8 cellular contexts compared by ENCODE assay signal in the genomic region with DNA sequence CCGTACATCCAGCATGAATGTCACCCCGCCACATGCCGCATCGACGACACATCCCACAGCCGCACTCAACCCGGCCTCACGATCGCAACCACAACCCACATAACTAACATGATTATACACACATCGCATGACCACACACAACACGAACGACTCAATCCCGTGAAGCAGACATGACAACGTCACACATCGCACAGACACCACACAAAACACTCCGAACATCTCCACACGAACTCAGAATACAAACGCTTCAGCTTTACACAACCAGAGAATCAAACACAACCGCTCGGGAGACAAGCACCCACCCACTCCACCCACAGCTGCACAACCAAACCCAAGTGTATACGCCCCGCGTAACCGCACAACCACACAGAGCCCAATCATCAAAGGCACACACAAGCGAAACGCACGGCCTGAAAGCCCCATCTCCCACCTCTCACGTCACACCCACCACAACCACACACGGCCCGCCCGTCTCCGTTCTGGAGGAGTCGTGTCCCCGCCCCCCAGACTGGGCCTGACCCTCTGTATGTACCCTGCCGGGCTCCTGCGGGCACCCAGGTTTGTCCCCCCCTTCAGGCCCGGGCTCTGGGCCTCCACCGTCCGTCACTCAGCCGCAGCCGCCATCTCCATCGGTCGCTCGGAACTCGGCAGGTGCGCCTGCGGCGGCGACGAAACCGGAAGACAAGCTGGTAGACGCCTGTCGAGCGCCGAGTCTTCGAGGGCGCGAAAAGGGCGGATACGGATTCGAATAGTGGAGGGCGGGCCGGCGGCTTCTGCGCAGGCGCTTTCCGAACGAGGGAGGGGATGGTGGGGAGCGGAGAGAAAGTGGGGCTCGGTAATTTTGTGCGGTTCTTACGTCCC. TPM values are rescaled to one million over a fixed set of nuclear protein-coding genes. Genes with fewer than 3 reads are reported as not detected.
DNase-seq lines count a peak whose midpoint lies in the region; ATAC-seq and TF ChIP-seq lines count a peak whose summit lies in the region.

A gene (minus strand): TSS at position 646 of the 861 bp plus-strand sequence. CDS start 3,028 bp downstream, outside the sequence.

- DNase-seq in DMS153 (lab: John Stamatoyannopoulos, UW) (peak; percentile 67), IMR-90 (peak; percentile 92), PC-9 (peak; percentile 84 to 92), erythroblast (lab: John Stamatoyannopoulos, UW) (peak; percentile 96)
- DNase-seq in activated T-cell treated with anti-CD3 and anti-CD28 coated beads, Interleukin-2, amount 50 U/mL, for 24 hours: peak; percentile 96
- peak; percentile 80 to 89 for DNase-seq in stimulated activated CD8-positive, alpha-beta memory T cell treated with anti-CD3 and anti-CD28 coated beads, Interleukin-4, amount 100 ng/mL, for 4 hours (ENCODE audit: low read depth in 2 of 2, low spot score in 1 of 2)

- no peak within 1 kb of the TSS for H2BK20ac ChIP-seq in IMR-90 (ENCODE audit: low read depth, low read length)

- peak within 1 kb of the TSS; percentile 86 for H2BK5ac ChIP-seq in IMR-90 (ENCODE audit: low read depth, low read length, poor library complexity, severe bottlenecking)

- TF ChIP-seq RAD21 in IMR-90 (IDR thresholded peaks at IDR 0.05; ENCODE audit: low read length): no peak

- H3K14ac ChIP-seq in IMR-90 (replicated peaks; ENCODE audit: low read depth, low read length): peak within 1 kb of the TSS; percentile 99

- H3K23ac ChIP-seq in IMR-90 (ENCODE audit: low read depth, low read length): peak within 1 kb of the TSS; percentile 99

- peak within 1 kb of the TSS; percentile 86 for H3K27ac ChIP-seq in IMR-90 (ENCODE audit: insufficient read depth, low read length)
- H3K27ac ChIP-seq in PC-9: no peak within 1 kb of the TSS
- peak within 1 kb of the TSS; percentile 54 to 83 for H3K27ac ChIP-seq in mucosa of rectum (ENCODE audit: low read depth in 2 of 2, low read length in 2 of 2)

- in situ Hi-C loops in IMR-90 (cut with MboI; ENCODE audit: low sequenced_read_pairs): no loop called here

- H2AFZ ChIP-seq in IMR-90 (replicated peaks; ENCODE audit: low read length, poor library complexity) (peak within 1 kb of the TSS; percentile 94), PC-9 (peak within 1 kb of the TSS; percentile 95)

- peaks cover 30% of the 10 kb centered on the region for H3K4me1 Mint-ChIP-seq in activated T-cell treated with anti-CD3 and anti-CD28 coated beads, Interleukin-2, amount 50 U/mL, for 24 hours (ENCODE audit: low read depth)

- H3K4ac ChIP-seq in IMR-90 (ENCODE audit: low read depth, low read length): peak within 1 kb of the TSS; percentile 96

- H3K56ac ChIP-seq in IMR-90 (ENCODE audit: extremely low read depth, insufficient read depth, low read length): peak within 1 kb of the TSS; percentile 82

- peaks cover 17 to 28% of the 10 kb centered on the region in 2 experiments for H3K79me1 ChIP-seq in IMR-90 (ENCODE audit: low read depth in 1 of 2, low read length in 2 of 2)

- peak within 1 kb of the TSS; percentile 53 for H4K91ac ChIP-seq in IMR-90 (ENCODE audit: insufficient read depth, low read depth, low read length)

- H2BK15ac ChIP-seq in IMR-90 (ENCODE audit: low read depth, low read length): no peak within 1 kb of the TSS

- H4K5ac ChIP-seq in IMR-90 (ENCODE audit: low read depth, low read length): peak within 1 kb of the TSS; percentile 91

- TF ChIP-seq CTCF in IMR-90 (conservative IDR thresholded peaks at IDR 0.05; ENCODE audit: low read depth, low read length) (no peak), PC-9 (conservative IDR thresholded peaks at IDR 0.05) (no peak)

- 0% methylated on average over 40 of the region's 72 CpGs; no CpG with 5 or more reads in 1 of the 2 experiments for WGBS in IMR-90 (ENCODE audit: extremely low coverage in 2 of 2, insufficient read length in 1 of 2), 2 experiments

- H3K9me2 ChIP-seq in PC-9 (ENCODE audit: insufficient read depth): no peaks in the 10 kb centered on the region

- H2AK9ac ChIP-seq in IMR-90 (replicated peaks; ENCODE audit: low read depth, low read length, poor library complexity): peak within 1 kb of the TSS; percentile 96

- H3K4me3 ChIP-seq in IMR-90 (ENCODE audit: insufficient read depth, low read depth, low read length): peak within 1 kb of the TSS; percentile 85
- peak within 1 kb of the TSS; percentile 98 for H3K4me3 ChIP-seq in PC-9
- H3K4me3 ChIP-seq in mucosa of rectum (ENCODE audit: low read length in 2 of 2): peak within 1 kb of the TSS; percentile 78 to 98

- POLR2A ChIA-PET in IMR-90 (lab: Charles Lee; ENCODE audit: unreplicated experiment): interaction anchor here (0.6 to 0.7 kb wide), 2 partner anchors 304 to 709 kb away, joined by 3 read pairs; no protein-coding TSS in a partner anchor
- POLR2A ChIA-PET in PC-9 (lab: Charles Lee; ENCODE audit: unreplicated experiment): interaction anchor here (0.5 to 0.6 kb wide), 6 partner anchors 108 to 1441 kb away, joined by 3 to 8 read pairs (median 5); no protein-coding TSS in a partner anchor

- no peaks in the 10 kb centered on the region for H3K9me3 ChIP-seq in IMR-90 (ENCODE audit: control insufficient read depth, insufficient read depth, low read length)
- no peaks in the 10 kb centered on the region for H3K9me3 ChIP-seq in PC-9 (ENCODE audit: insufficient read depth, low read depth)
- no peaks in the 10 kb centered on the region for H3K9me3 ChIP-seq in mucosa of rectum (ENCODE audit: control insufficient read depth in 2 of 2, low read length in 2 of 2)

- BruUV-seq in IMR-90 (replicated peaks; lab: Mats Ljungman, UMichigan) (no TSS peak), PC-9 (replicated peaks; lab: Mats Ljungman, UMichigan) (no TSS peak)

- ATAC-seq in GM21529 (IDR thresholded peaks at IDR 0.05; ENCODE audit: unreplicated experiment): peak; percentile 81
- peak; percentile 93 for ATAC-seq in IMR-90 (ENCODE audit: low read depth)

- H3K9me1 ChIP-seq in IMR-90 (ENCODE audit: insufficient read depth, low read length): peaks cover 13% of the 10 kb centered on the region

- H2BK120ac ChIP-seq in IMR-90 (ENCODE audit: low read depth, low read length): peak within 1 kb of the TSS; percentile 61; the same call in 1 of the 2 replicates

- no peaks in the 10 kb centered on the region; the same call in 1 of the 2 replicates for H3F3A ChIP-seq in PC-9 (ENCODE audit: insufficient read depth, low read depth)

- H3K18ac ChIP-seq in IMR-90 (ENCODE audit: low read depth, low read length): peak within 1 kb of the TSS; percentile 84

- no peaks in the 10 kb centered on the region for H3K27me3 Mint-ChIP-seq in activated T-cell treated with anti-CD3 and anti-CD28 coated beads, Interleukin-2, amount 50 U/mL, for 24 hours

- peak within 1 kb of the TSS; percentile 95 for H3K27ac Mint-ChIP-seq in activated T-cell treated with anti-CD3 and anti-CD28 coated beads, Interleukin-2, amount 50 U/mL, for 24 hours

- CTCF ChIA-PET in IMR-90 (lab: Yijun Ruan, JAX): interaction anchor here (0.6 to 1.0 kb wide), 2 partner anchors 9 to 301 kb away, joined by 3 read pairs; no protein-coding TSS in a partner anchor
- CTCF ChIA-PET in PC-9 (lab: Charles Lee): interaction anchor here (0.6 to 0.7 kb wide), 2 partner anchors 39 to 603 kb away, joined by 3 to 6 read pairs; no protein-coding TSS in a partner anchor

- H3K4me1 ChIP-seq in IMR-90 (ENCODE audit: control insufficient read depth, insufficient read depth, low read length): peaks cover 9% of the 10 kb centered on the region
- H3K4me1 ChIP-seq in PC-9 (replicated peaks; ENCODE audit: insufficient read depth): peaks cover 14% of the 10 kb centered on the region
- H3K4me1 ChIP-seq in mucosa of rectum (ENCODE audit: control insufficient read depth in 2 of 2, insufficient read depth in 2 of 2, low read length in 2 of 2): peaks cover 17 to 26% of the 10 kb centered on the region in 2 donors

- H4K8ac ChIP-seq in IMR-90 (ENCODE audit: low read depth in 2 of 2, low read length in 2 of 2): peak within 1 kb of the TSS; percentile 95 to 98

- H3K36me3 Mint-ChIP-seq in activated T-cell treated with anti-CD3 and anti-CD28 coated beads, Interleukin-2, amount 50 U/mL, for 24 hours (ENCODE audit: low read depth): peaks cover 42% of the 10 kb centered on the region

- peak within 1 kb of the TSS; percentile 85 for H3K4me3 Mint-ChIP-seq in activated T-cell treated with anti-CD3 and anti-CD28 coated beads, Interleukin-2, amount 50 U/mL, for 24 hours

- no peaks in the 10 kb centered on the region for H4K20me1 ChIP-seq in IMR-90 (ENCODE audit: insufficient read depth, low read length)
- H4K20me1 ChIP-seq in PC-9 (ENCODE audit: insufficient read depth): no peaks in the 10 kb centered on the region

- peak within 1 kb of the TSS; percentile 90 for H2AK5ac ChIP-seq in IMR-90 (ENCODE audit: low read depth, low read length)

- TF ChIP-seq POLR2A in IMR-90 (IDR thresholded peaks at IDR 0.05; ENCODE audit: low read depth, low read length) (peak; percentile 69; the same call in 1 of the 2 replicates), erythroblast (IDR thresholded peaks at IDR 0.05; ENCODE audit: low read length) (peak; percentile 82)

- dilution Hi-C loops in IMR-90 (cut with HindIII; ENCODE audit: low sequenced_read_pairs, unreplicated experiment): no loop called here

- H3K9ac ChIP-seq in IMR-90 (ENCODE audit: low read depth, low read length) (peak within 1 kb of the TSS; percentile 98), mucosa of rectum (ENCODE audit: low read depth in 1 of 2, low read length in 2 of 2) (peak within 1 kb of the TSS; percentile 86 to 95)

- no peaks in the 10 kb centered on the region; the same call in 1 of the 2 replicates for H3K27me3 ChIP-seq in IMR-90 (ENCODE audit: control insufficient read depth, insufficient read depth, low read length)
- H3K27me3 ChIP-seq in PC-9 (ENCODE audit: insufficient read depth, low read depth): no peaks in the 10 kb centered on the region
- no peaks in the 10 kb centered on the region for H3K27me3 ChIP-seq in mucosa of rectum (ENCODE audit: control insufficient read depth in 2 of 2, insufficient read depth in 2 of 2, low read length in 2 of 2)

- peak within 1 kb of the TSS; percentile 88 for H3K4me2 ChIP-seq in IMR-90 (ENCODE audit: low read depth, low read length)
- H3K4me2 ChIP-seq in PC-9: peak within 1 kb of the TSS; percentile 94

- H3K36me3 ChIP-seq in IMR-90 (ENCODE audit: control insufficient read depth, insufficient read depth, low read length) (peaks cover 11% of the 10 kb centered on the region), PC-9 (ENCODE audit: low read depth) (peaks cover 8% of the 10 kb centered on the region; the same call in 1 of the 2 replicates), mucosa of rectum (ENCODE audit: control insufficient read depth in 2 of 2, insufficient read depth in 2 of 2, low read length in 2 of 2) (peaks cover 20 to 24% of the 10 kb centered on the region in 2 donors)

- no peaks in the 10 kb centered on the region for H3K9me3 Mint-ChIP-seq in activated T-cell treated with anti-CD3 and anti-CD28 coated beads, Interleukin-2, amount 50 U/mL, for 24 hours

- intact Hi-C loops in IMR-90 (cut with micrococcal nuclease): loop anchor here (5.0 kb wide), 1 partner anchor 171 kb away; no protein-coding TSS in a partner anchor
- intact Hi-C loops in PC-9 (cut with micrococcal nuclease; ENCODE audit: unreplicated experiment): no loop called here

- H3K79me2 ChIP-seq in PC-9 (ENCODE audit: low read depth): peaks cover 26% of the 10 kb centered on the region

RNA-seq across cellular contexts. Expression of the gene that starts here (rescaled TPM):
- total RNA-seq in IMR-90 (2012; rRNA removed): 32.2 and 33.7 TPM in 2 replicates
- polyA plus RNA-seq in IMR-90 (2012; rRNA removed): 7.9 and 8.7 TPM in 2 replicates
- 3.6 and 4.1 TPM in 2 replicates for polyA plus RNA-seq in IMR-90 (2012; cell fraction: cytosol; rRNA removed)
- polyA plus RNA-seq in IMR-90 (2012; cell fraction: nucleus; rRNA removed; ENCODE audit: low replicate concordance): 12.3 and 18.6 TPM in 2 replicates
- total RNA-seq in PC-9 (2021): 20.6 and 20.7 TPM in 2 replicates
